In genomic region chr15:68053001-68053400, GRCh38 we compare ENCODE assay signal across 1 cellular context.
TF ChIP-seq lines count a peak whose summit lies in the region.

No MANE protein-coding gene starts in this region.

TF ChIP-seq in HepG2, 621 proteins besides CTCF, POLR2A, EP300 and RAD21 (continued from another document):
- TF ChIP-seq, protein P1, sequence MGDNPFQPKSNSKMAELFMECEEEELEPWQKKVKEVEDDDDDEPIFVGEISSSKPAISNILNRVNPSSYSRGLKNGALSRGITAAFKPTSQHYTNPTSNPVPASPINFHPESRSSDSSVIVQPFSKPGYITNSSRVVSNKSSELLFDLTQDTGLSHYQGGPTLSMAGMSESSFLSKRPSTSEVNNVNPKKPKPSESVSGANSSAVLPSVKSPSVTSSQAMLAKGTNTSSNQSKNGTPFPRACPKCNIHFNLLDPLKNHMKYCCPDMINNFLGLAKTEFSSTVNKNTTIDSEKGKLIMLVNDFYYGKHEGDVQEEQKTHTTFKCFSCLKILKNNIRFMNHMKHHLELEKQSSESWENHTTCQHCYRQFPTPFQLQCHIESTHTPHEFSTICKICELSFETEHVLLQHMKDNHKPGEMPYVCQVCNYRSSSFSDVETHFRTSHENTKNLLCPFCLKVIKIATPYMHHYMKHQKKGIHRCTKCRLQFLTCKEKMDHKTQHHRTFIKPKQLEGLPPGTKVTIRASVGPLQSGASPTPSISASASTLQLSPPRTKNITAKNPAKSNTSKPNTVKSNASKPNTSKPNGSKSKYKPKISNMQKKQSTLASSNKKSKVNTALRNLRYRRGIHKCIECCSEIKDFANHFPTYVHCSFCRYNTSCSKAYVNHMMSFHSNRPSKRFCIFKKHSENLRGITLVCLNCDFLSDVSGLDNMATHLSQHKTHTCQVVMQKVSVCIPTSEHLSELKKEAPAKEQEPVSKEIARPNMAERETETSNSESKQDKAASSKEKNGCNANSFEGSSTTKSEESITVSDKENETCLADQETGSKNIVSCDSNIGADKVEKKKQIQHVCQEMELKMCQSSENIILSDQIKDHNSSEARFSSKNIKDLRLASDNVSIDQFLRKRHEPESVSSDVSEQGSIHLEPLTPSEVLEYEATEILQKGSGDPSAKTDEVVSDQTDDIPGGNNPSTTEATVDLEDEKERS (CRISPR knock-in tag; IDR thresholded peaks at IDR 0.05): no peak
- no peak for TF ChIP-seq MLLT10 (CRISPR knock-in tag; IDR thresholded peaks at IDR 0.05)
- no peak for TF ChIP-seq RXRB (CRISPR knock-in tag; IDR thresholded peaks at IDR 0.05; ENCODE audit: borderline replicate concordance)
- no peak for TF ChIP-seq TBX2 (CRISPR knock-in tag; IDR thresholded peaks at IDR 0.05; ENCODE audit: borderline replicate concordance)
- no peak for TF ChIP-seq ZNF329 (CRISPR knock-in tag; IDR thresholded peaks at IDR 0.05; ENCODE audit: low read depth)
- TF ChIP-seq MZF1 (CRISPR knock-in tag; IDR thresholded peaks at IDR 0.05; ENCODE audit: borderline replicate concordance): no peak
- no peak for TF ChIP-seq PAX8 (CRISPR knock-in tag; IDR thresholded peaks at IDR 0.05; ENCODE audit: borderline replicate concordance)
- TF ChIP-seq, protein P2, sequence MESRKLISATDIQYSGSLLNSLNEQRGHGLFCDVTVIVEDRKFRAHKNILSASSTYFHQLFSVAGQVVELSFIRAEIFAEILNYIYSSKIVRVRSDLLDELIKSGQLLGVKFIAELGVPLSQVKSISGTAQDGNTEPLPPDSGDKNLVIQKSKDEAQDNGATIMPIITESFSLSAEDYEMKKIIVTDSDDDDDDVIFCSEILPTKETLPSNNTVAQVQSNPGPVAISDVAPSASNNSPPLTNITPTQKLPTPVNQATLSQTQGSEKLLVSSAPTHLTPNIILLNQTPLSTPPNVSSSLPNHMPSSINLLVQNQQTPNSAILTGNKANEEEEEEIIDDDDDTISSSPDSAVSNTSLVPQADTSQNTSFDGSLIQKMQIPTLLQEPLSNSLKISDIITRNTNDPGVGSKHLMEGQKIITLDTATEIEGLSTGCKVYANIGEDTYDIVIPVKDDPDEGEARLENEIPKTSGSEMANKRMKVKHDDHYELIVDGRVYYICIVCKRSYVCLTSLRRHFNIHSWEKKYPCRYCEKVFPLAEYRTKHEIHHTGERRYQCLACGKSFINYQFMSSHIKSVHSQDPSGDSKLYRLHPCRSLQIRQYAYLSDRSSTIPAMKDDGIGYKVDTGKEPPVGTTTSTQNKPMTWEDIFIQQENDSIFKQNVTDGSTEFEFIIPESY (CRISPR knock-in tag; IDR thresholded peaks at IDR 0.05): no peak
- no peak for TF ChIP-seq ZNF577 (CRISPR knock-in tag; IDR thresholded peaks at IDR 0.05; ENCODE audit: borderline replicate concordance, low read depth)
